Comparison of ENCODE assay signal across 10 cellular contexts in the genomic region with DNA sequence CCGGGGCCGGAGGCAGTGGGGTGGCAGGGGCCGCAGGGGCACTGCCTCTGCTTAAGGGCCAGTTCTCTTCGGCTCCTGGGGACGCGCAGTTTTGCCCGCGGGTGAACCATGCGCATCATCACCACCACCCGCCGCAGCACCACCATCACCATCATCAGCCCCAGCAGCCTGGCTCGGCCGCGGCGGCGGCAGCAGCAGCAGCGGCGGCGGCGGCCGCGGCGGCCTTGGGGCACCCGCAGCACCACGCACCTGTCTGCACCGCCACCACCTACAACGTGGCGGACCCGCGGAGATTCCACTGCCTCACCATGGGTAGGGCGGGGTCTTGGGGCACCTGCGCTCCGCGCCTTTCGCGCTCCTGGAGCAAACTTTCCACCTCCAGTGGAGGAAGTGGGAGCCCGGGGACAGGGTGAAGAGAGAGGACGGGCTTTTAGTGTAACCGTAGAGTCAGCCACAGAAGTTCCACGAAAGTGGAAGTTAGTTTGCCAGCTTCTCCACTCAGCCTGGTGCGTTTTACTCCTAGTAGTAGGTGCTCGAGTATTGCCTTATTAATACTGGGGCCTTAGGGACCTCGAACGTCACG. TPM values are rescaled to one million over a fixed set of nuclear protein-coding genes. Genes with fewer than 3 reads are reported as not detected.
A peak's percentile ranks its signal among the peaks of the same experiment; 100 is the strongest.
DNase-seq lines count a peak whose midpoint lies in the region; ATAC-seq, FAIRE-seq and TF ChIP-seq lines count a peak whose summit lies in the region.
"Had no signal": no experiment of that assay in that cellular context is flagged by ENCODE, and none has a peak within 500 bp of the region (broad histone marks: within the 10 kb centered on the region; RNA-seq: fewer than 3 reads in every experiment).

No MANE protein-coding gene starts in this region.

- TF ChIP-seq CTCF in DOHH2 (IDR thresholded peaks at IDR 0.05; ENCODE audit: low read depth, low read length, poor library complexity, severe bottlenecking) (no peak), Panc1 (IDR thresholded peaks at IDR 0.05) (no peak), endothelial cell of umbilical vein (IDR thresholded peaks at IDR 0.05; ENCODE audit: extremely low read depth in 1 of 2, insufficient read depth in 1 of 2, low read depth in 1 of 2, low read length in 2 of 2) (no peak)

- no peak overlapping the region for H4K12ac ChIP-seq in trophoblast cell (ENCODE audit: low read depth, low read length)

- H3K23ac ChIP-seq in trophoblast cell (ENCODE audit: low read length): peak overlapping the region; percentile 21

- H3K79me2 ChIP-seq in DOHH2 (ENCODE audit: control insufficient read depth, low read length) (no peaks in the 10 kb centered on the region), endothelial cell of umbilical vein (ENCODE audit: control insufficient read depth, insufficient read depth, low read length) (no peaks in the 10 kb centered on the region), trophoblast cell (ENCODE audit: control insufficient read depth, insufficient read depth, low read length, poor library complexity) (peaks cover 2% of the 10 kb centered on the region)

- H3K27ac ChIP-seq in DOHH2 (ENCODE audit: low read depth, low read length) (no peak overlapping the region), Panc1 (ENCODE audit: low read length) (no peak overlapping the region), endothelial cell of umbilical vein (ENCODE audit: insufficient read depth, low read depth, low read length) (no peak overlapping the region), trophoblast cell (ENCODE audit: low read depth, low read length) (no peak overlapping the region)

- POLR2A ChIA-PET in Panc1 (lab: Charles Lee): interaction anchor here (0.6 kb wide), 1 partner anchor 42 kb away, joined by 3 read pairs; no protein-coding TSS in a partner anchor
- POLR2A ChIA-PET in endothelial cell of umbilical vein (lab: Charles Lee): no interaction called here

- H4K8ac ChIP-seq in trophoblast cell (ENCODE audit: low read depth, low read length): no peak overlapping the region

- ATAC-seq in Panc1 (peak; percentile 54), GM18519 (IDR thresholded peaks at IDR 0.05; ENCODE audit: low FRiP score, unreplicated experiment) (no peak)
- ATAC-seq: HCT116 had no signal

- dilution Hi-C loops in endothelial cell of umbilical vein (cut with MboI; ENCODE audit: extremely low pct_ligation_motif_present, low sequenced_read_pairs): no loop called here

- H2AFZ ChIP-seq in endothelial cell of umbilical vein (ENCODE audit: low read depth, low read length) (no peak overlapping the region), trophoblast cell (ENCODE audit: insufficient read depth, low read length, poor library complexity) (no peak overlapping the region)

- no CpG with 5 or more reads among the region's 45 CpGs for WGBS in trophoblast cell (ENCODE audit: extremely low coverage, insufficient coverage, insufficient read length)

- in situ Hi-C loops in Panc1 (cut with HindIII; ENCODE audit: low pct_unique_long_range_greater_than_20kb, low sequenced_read_pairs): no loop called here

- no peak overlapping the region for H2BK12ac ChIP-seq in trophoblast cell (ENCODE audit: low read length)

- no peaks in the 10 kb centered on the region; the same call in 1 of the 2 replicates for H3F3A ChIP-seq in DOHH2 (ENCODE audit: control insufficient read depth, insufficient read depth)

- H3K18ac ChIP-seq in trophoblast cell (ENCODE audit: low read length): no peak overlapping the region

- H3K4me2 ChIP-seq in DOHH2 (ENCODE audit: low read length) (peak overlapping the region; percentile 80), endothelial cell of umbilical vein (ENCODE audit: insufficient read depth, low read length) (peak overlapping the region; percentile 20), trophoblast cell (ENCODE audit: low read length) (peak overlapping the region; percentile 58)

- H2AK5ac ChIP-seq in trophoblast cell (ENCODE audit: low read length): no peak overlapping the region

- H3K9me3 ChIP-seq in DOHH2 (ENCODE audit: control insufficient read depth, insufficient read depth, low read length) (no peaks in the 10 kb centered on the region), Panc1 (ENCODE audit: control insufficient read depth, insufficient read depth, low read depth, low read length) (no peaks in the 10 kb centered on the region), endothelial cell of umbilical vein (replicated peaks; ENCODE audit: control insufficient read depth, insufficient read depth, low read length) (no peaks in the 10 kb centered on the region), trophoblast cell (ENCODE audit: insufficient read depth, low read depth, low read length) (no peaks in the 10 kb centered on the region)

- no peak for FAIRE-seq in endothelial cell of umbilical vein (lab: Jason Lieb, UNC)

- H3K9me1 ChIP-seq in endothelial cell of umbilical vein (replicated peaks; ENCODE audit: control insufficient read depth, extremely low read depth, insufficient read depth, low read length): no peaks in the 10 kb centered on the region

- H4K91ac ChIP-seq in trophoblast cell (ENCODE audit: low read depth, low read length): no peak overlapping the region

- no peaks in the 10 kb centered on the region for H4K20me1 ChIP-seq in DOHH2 (ENCODE audit: control insufficient read depth, insufficient read depth, low read depth, low read length)
- no peaks in the 10 kb centered on the region for H4K20me1 ChIP-seq in endothelial cell of umbilical vein (replicated peaks; ENCODE audit: control insufficient read depth, extremely low read depth, insufficient read depth, low read length)

- H3K4me1 ChIP-seq in DOHH2 (ENCODE audit: control insufficient read depth, low read length) (peaks cover 54% of the 10 kb centered on the region), Panc1 (ENCODE audit: control insufficient read depth, insufficient read depth, low read length) (no peaks in the 10 kb centered on the region), endothelial cell of umbilical vein (ENCODE audit: control insufficient read depth, extremely low read depth, insufficient read depth, low read length) (peaks cover 25% of the 10 kb centered on the region), trophoblast cell (ENCODE audit: control insufficient read depth in 1 of 2, insufficient read depth in 2 of 2, low read length in 2 of 2) (peaks cover 20 to 28% of the 10 kb centered on the region in 2 experiments)

- H3K36me3 ChIP-seq in DOHH2 (ENCODE audit: control insufficient read depth, low read length) (no peaks in the 10 kb centered on the region), Panc1 (ENCODE audit: control insufficient read depth, insufficient read depth, low read length) (no peaks in the 10 kb centered on the region), endothelial cell of umbilical vein (ENCODE audit: control insufficient read depth in 2 of 2, extremely low read depth in 1 of 2, insufficient read depth in 2 of 2, low read length in 2 of 2) (no peaks in the 10 kb centered on the region), trophoblast cell (ENCODE audit: control insufficient read depth in 1 of 2, insufficient read depth in 2 of 2, low read length in 2 of 2) (no peaks in the 10 kb centered on the region)

- H3K9me2 ChIP-seq in DOHH2 (replicated peaks; ENCODE audit: control insufficient read depth, low read length): no peaks in the 10 kb centered on the region

- H3K14ac ChIP-seq in trophoblast cell (ENCODE audit: low read length): no peak overlapping the region

- peaks cover 10% of the 10 kb centered on the region for H3K79me1 ChIP-seq in trophoblast cell (ENCODE audit: low read length)

- no TSS peak for BruUV-seq in Panc1 (replicated peaks; lab: Mats Ljungman, UMichigan)
- BruUV-seq in endothelial cell of umbilical vein (replicated peaks; lab: Mats Ljungman, UMichigan): no TSS peak

- no peak overlapping the region for H3K4ac ChIP-seq in trophoblast cell (ENCODE audit: low read depth, low read length)

- no peak overlapping the region for H2BK5ac ChIP-seq in trophoblast cell (ENCODE audit: low read depth, low read length, poor library complexity)

- H2BK120ac ChIP-seq in trophoblast cell (ENCODE audit: insufficient read depth, low read length, poor library complexity): no peak overlapping the region

- intact Hi-C loops in Panc1 (cut with micrococcal nuclease; ENCODE audit: unreplicated experiment) (no loop called here), endothelial cell of umbilical vein (cut with micrococcal nuclease) (loop anchor here (2.0 to 5.0 kb wide), 2 partner anchors 36 to 52 kb away; partner anchors contain the start of gene CHIC2)

- H3K4me3 ChIP-seq in DOHH2 (ENCODE audit: low read length) (peak overlapping the region; percentile 69), Panc1 (ENCODE audit: low read depth in 2 of 2, low read length in 2 of 2) (peak overlapping the region; percentile 24 to 47), endothelial cell of umbilical vein (replicated peaks in 1 of 3; ENCODE audit: insufficient read depth in 1 of 3, low read depth in 1 of 3, low read length in 3 of 3) (peak overlapping the region in 1 of 3 experiments; percentile 26), trophoblast cell (ENCODE audit: low read depth, low read length) (no peak overlapping the region)

- DNase-seq in Panc1 (ENCODE audit: low read depth, low spot score) (no peak), endothelial cell of umbilical vein (ENCODE audit: low read depth, low spot score) (no peak), trophoblast cell (peak; percentile 34 to 57), NCI-H1105 (lab: John Stamatoyannopoulos, UW) (no peak), NAMALWA (ENCODE audit: low spot score) (no peak), foreskin melanocyte (no peak)

- H3K27me3 ChIP-seq in DOHH2 (ENCODE audit: control insufficient read depth, low read length) (peaks cover 98% of the 10 kb centered on the region), Panc1 (ENCODE audit: control insufficient read depth, insufficient read depth, low read length) (peaks cover 4% of the 10 kb centered on the region; the same call in 1 of the 2 replicates), endothelial cell of umbilical vein (ENCODE audit: control insufficient read depth in 2 of 2, insufficient read depth in 2 of 2, low read length in 2 of 2) (peaks cover 73 to 91% of the 10 kb centered on the region in 2 experiments), trophoblast cell (ENCODE audit: insufficient read depth, low read length) (peaks cover 68% of the 10 kb centered on the region)

- no peak for TF ChIP-seq POLR2A in endothelial cell of umbilical vein (IDR thresholded peaks at IDR 0.05; ENCODE audit: low read depth, low read length)

- H3K9ac ChIP-seq in endothelial cell of umbilical vein (replicated peaks; ENCODE audit: extremely low read depth, insufficient read depth, low read length) (no peak overlapping the region), trophoblast cell (ENCODE audit: low read length) (no peak overlapping the region)

- CTCF ChIA-PET in Panc1 (lab: Charles Lee) (no interaction called here), endothelial cell of umbilical vein (lab: Charles Lee) (no interaction called here)

RNA-seq across cellular contexts. Expression of gene GSX2, which starts 0.7 kb away (rescaled TPM):
- total RNA-seq in Panc1 (2021; ENCODE audit: unreplicated experiment): not detected
- polyA plus RNA-seq in Panc1 (2012; ENCODE audit: insufficient read length): not detected
- total RNA-seq in endothelial cell of umbilical vein: not detected in 2 replicates
- not detected in 2 replicates for polyA plus RNA-seq in endothelial cell of umbilical vein
- not detected in 2 replicates for polyA plus RNA-seq in endothelial cell of umbilical vein (2011; cell fraction: cytosol; rRNA removed)
- not detected in 2 replicates for polyA plus RNA-seq in endothelial cell of umbilical vein (2011; cell fraction: nucleus; rRNA removed)
- polyA plus RNA-seq in endothelial cell of umbilical vein (2012): not detected in 2 replicates
- polyA minus RNA-seq in endothelial cell of umbilical vein: not detected in 2 replicates
- not detected for polyA minus RNA-seq in endothelial cell of umbilical vein (2011; cell fraction: cytosol; rRNA and poly(A)+ RNA removed)
- polyA minus RNA-seq in endothelial cell of umbilical vein (2011; cell fraction: nucleus; rRNA and poly(A)+ RNA removed): not detected in 2 replicates
- polyA plus RNA-seq in trophoblast cell (2013): 0.07 and 0.10 TPM in 2 replicates
- total RNA-seq: mononuclear cell had no signal

RNA-seq across cellular contexts. Expression of gene CHIC2, which starts 36.3 kb away (rescaled TPM):
- total RNA-seq in Panc1 (2021; ENCODE audit: unreplicated experiment) (10.3 TPM), endothelial cell of umbilical vein (43.3 and 43.8 TPM in 2 replicates)
- polyA plus RNA-seq in Panc1 (2012; ENCODE audit: insufficient read length): 8.5 TPM
- polyA plus RNA-seq in endothelial cell of umbilical vein: 23.3 and 27.4 TPM in 2 replicates
- polyA plus RNA-seq in endothelial cell of umbilical vein (2011; cell fraction: cytosol; rRNA removed): 28.1 and 28.7 TPM in 2 replicates
- polyA plus RNA-seq in endothelial cell of umbilical vein (2011; cell fraction: nucleus; rRNA removed): 19.1 and 26.2 TPM in 2 replicates
- polyA plus RNA-seq in endothelial cell of umbilical vein (2012): 25.7 and 33.2 TPM in 2 replicates
- polyA minus RNA-seq in endothelial cell of umbilical vein: 18.1 and 20.8 TPM in 2 replicates
- polyA minus RNA-seq in endothelial cell of umbilical vein (2011; cell fraction: cytosol; rRNA and poly(A)+ RNA removed): 4.4 TPM
- 59.9 and 90.3 TPM in 2 replicates for polyA minus RNA-seq in endothelial cell of umbilical vein (2011; cell fraction: nucleus; rRNA and poly(A)+ RNA removed)
- 19.9 and 20.4 TPM in 2 replicates for polyA plus RNA-seq in trophoblast cell (2013)

Comparison
In these comparisons a context has a peak if more than half of its experiments do, and no peak if none do; other contexts are left out.
1. H3K4me2 ChIP-seq: peak in every context shown above with its lines; median percentile 80 in DOHH2; 58 in trophoblast cell; 20 in endothelial cell of umbilical vein.
2. DNase-seq: peak in trophoblast cell (2 of 2); none in Panc1 (single experiment), endothelial cell of umbilical vein (single experiment), NCI-H1105 (single experiment), NAMALWA (single experiment) and foreskin melanocyte (single experiment).